ENCODE assay signal across 1 cellular context in the genomic region with DNA sequence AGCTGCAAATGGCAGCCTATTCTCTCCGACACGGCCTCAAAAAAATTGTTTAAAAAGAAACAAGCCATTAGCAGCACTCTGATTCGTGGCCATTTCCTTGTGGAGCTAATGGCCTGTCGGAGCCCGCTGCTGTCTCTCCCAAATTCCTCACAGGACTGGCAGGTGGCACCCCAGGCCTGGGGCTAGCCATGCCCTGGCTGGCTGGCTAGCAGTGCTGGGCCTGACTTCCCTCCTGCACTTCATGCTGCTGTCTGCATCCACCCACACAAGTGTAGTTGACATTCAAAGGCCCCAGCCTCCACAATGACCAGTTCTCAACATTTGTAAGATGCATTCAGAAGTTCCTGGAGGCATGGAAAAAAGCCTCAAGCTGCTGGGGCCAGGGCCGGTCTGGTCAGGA.
A peak's percentile ranks its signal among the peaks of the same experiment; 100 is the strongest.
TF ChIP-seq lines count a peak whose summit lies in the region.

No MANE protein-coding gene starts in this region.

TF ChIP-seq in GM12878, 131 proteins besides CTCF, POLR2A, EP300 and RAD21:
- TF ChIP-seq SMC3 (IDR thresholded peaks at IDR 0.05; ENCODE audit: borderline replicate concordance, low read length) = peak; percentile 38; the same call in 1 of the 2 replicates
- TF ChIP-seq, protein P1, sequence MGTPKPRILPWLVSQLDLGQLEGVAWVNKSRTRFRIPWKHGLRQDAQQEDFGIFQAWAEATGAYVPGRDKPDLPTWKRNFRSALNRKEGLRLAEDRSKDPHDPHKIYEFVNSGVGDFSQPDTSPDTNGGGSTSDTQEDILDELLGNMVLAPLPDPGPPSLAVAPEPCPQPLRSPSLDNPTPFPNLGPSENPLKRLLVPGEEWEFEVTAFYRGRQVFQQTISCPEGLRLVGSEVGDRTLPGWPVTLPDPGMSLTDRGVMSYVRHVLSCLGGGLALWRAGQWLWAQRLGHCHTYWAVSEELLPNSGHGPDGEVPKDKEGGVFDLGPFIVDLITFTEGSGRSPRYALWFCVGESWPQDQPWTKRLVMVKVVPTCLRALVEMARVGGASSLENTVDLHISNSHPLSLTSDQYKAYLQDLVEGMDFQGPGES (IDR thresholded peaks at IDR 0.05) = no peak
